In genomic region chr1:19858894-19859293, GRCh38 we compare ENCODE assay signal across 2 cellular contexts.
TF ChIP-seq lines count a peak whose summit lies in the region.

No MANE protein-coding gene starts in this region.

TF ChIP-seq in H1, 55 proteins besides CTCF, POLR2A, EP300 and RAD21:
- no peak for TF ChIP-seq CHD7 (IDR thresholded peaks at IDR 0.05; ENCODE audit: insufficient replicate concordance, low read length)
- no peak for TF ChIP-seq KDM1A (IDR thresholded peaks at IDR 0.05; ENCODE audit: borderline replicate concordance, low read length)
- no peak for TF ChIP-seq SP1 (IDR thresholded peaks at IDR 0.05; ENCODE audit: low read depth, low read length)
- TF ChIP-seq SIRT6 (IDR thresholded peaks at IDR 0.05; ENCODE audit: low read length) = no peak
- no peak for TF ChIP-seq TAF7 (optimal IDR thresholded peaks at IDR 0.05; ENCODE audit: borderline replicate concordance, low read depth, low read length)
- TF ChIP-seq YY1 (IDR thresholded peaks at IDR 0.05; ENCODE audit: low read depth, low read length) = no peak
- TF ChIP-seq POU5F1 (IDR thresholded peaks at IDR 0.05; ENCODE audit: low read depth, low read length) = no peak
- TF ChIP-seq HDAC2 (IDR thresholded peaks at IDR 0.05; ENCODE audit: borderline replicate concordance in 1 of 2, low read depth in 2 of 2, low read length in 2 of 2) = no peak
- TF ChIP-seq RFX5 (IDR thresholded peaks at IDR 0.05; ENCODE audit: borderline replicate concordance, low read depth, low read length) = no peak

TF ChIP-seq in HepG2, 621 proteins besides CTCF, POLR2A, EP300 and RAD21:
- TF ChIP-seq HDAC1 (CRISPR knock-in tag; IDR thresholded peaks at IDR 0.05) (no peak), HOXD1 (CRISPR knock-in tag; IDR thresholded peaks at IDR 0.05) (no peak), ZNF280D (CRISPR knock-in tag; IDR thresholded peaks at IDR 0.05) (no peak), ZBTB21 (CRISPR knock-in tag; IDR thresholded peaks at IDR 0.05) (no peak), GATAD2A (CRISPR knock-in tag; IDR thresholded peaks at IDR 0.05) (no peak), ZNF337 (CRISPR knock-in tag; IDR thresholded peaks at IDR 0.05; ENCODE audit: borderline replicate concordance, low read depth) (no peak), ZNF615 (CRISPR knock-in tag; IDR thresholded peaks at IDR 0.05; ENCODE audit: borderline replicate concordance) (no peak), GATAD1 (CRISPR knock-in tag; IDR thresholded peaks at IDR 0.05) (no peak)
- TF ChIP-seq, protein P1, sequence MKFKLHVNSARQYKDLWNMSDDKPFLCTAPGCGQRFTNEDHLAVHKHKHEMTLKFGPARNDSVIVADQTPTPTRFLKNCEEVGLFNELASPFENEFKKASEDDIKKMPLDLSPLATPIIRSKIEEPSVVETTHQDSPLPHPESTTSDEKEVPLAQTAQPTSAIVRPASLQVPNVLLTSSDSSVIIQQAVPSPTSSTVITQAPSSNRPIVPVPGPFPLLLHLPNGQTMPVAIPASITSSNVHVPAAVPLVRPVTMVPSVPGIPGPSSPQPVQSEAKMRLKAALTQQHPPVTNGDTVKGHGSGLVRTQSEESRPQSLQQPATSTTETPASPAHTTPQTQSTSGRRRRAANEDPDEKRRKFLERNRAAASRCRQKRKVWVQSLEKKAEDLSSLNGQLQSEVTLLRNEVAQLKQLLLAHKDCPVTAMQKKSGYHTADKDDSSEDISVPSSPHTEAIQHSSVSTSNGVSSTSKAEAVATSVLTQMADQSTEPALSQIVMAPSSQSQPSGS (CRISPR knock-in tag; IDR thresholded peaks at IDR 0.05) = no peak
